In genomic region chr17:66306413-66306812, GRCh38 we compare ENCODE assay signal across 11 cellular contexts. TPM values are rescaled to one million over a fixed set of nuclear protein-coding genes. Genes with fewer than 3 reads are reported as not detected.
DNase-seq lines count a peak whose midpoint lies in the region; ATAC-seq, FAIRE-seq and TF ChIP-seq lines count a peak whose summit lies in the region.
"Had no signal": no experiment of that assay in that cellular context is flagged by ENCODE, and none has a peak within 500 bp of the region (broad histone marks: within the 10 kb centered on the region; RNA-seq: fewer than 3 reads in every experiment).

No MANE protein-coding gene starts in this region.

- peak; percentile 45 for DNase-seq in GM23248
- no peak for DNase-seq in T-helper 17 cell
- DNase-seq in dermis blood vessel endothelial cell: peak; percentile 30
- no peak for DNase-seq in neuronal stem cell (ENCODE audit: low spot score)
- no peak for DNase-seq in urothelium cell line (ENCODE audit: low spot score)
- DNase-seq in NCI-H1436 treated with DMSO at 0.1 percent for 48 hours (lab: John Stamatoyannopoulos, UW): no peak
- no peak for DNase-seq in mesothelial cell of epicardium (ENCODE audit: low spot score in 2 of 2, unreplicated experiment in 2 of 2)
- DNase-seq in posterior vena cava (ENCODE audit: low spot score): no peak
- DNase-seq: H9, NCI-H1436 had no signal

- H4K20me1 ChIP-seq in GM23248 (ENCODE audit: insufficient read depth): no peaks in the 10 kb centered on the region

- H2BK120ac ChIP-seq in neuronal stem cell (ENCODE audit: low read depth, low read length): no peak overlapping the region

- H3K4me3 Mint-ChIP-seq in T-helper 17 cell: peak overlapping the region; percentile 71
- H3K4me3 Mint-ChIP-seq in mesothelial cell of epicardium: no peak overlapping the region

- H2BK5ac ChIP-seq in neuronal stem cell (ENCODE audit: low read length): no peak overlapping the region

- H3K36me3 ChIP-seq in GM23248 (ENCODE audit: low read depth): peaks cover 28% of the 10 kb centered on the region
- H3K36me3 ChIP-seq in neuronal stem cell (replicated peaks in 1 of 2; ENCODE audit: control insufficient read depth in 2 of 2, insufficient read depth in 2 of 2, low read length in 2 of 2): peaks cover 0 to 4% of the 10 kb centered on the region in 2 donors

- H3K4me1 Mint-ChIP-seq in T-helper 17 cell (peaks cover 54% of the 10 kb centered on the region), mesothelial cell of epicardium (peaks cover 18% of the 10 kb centered on the region)

- H3K27me3 Mint-ChIP-seq in T-helper 17 cell: no peaks in the 10 kb centered on the region
- H3K27me3 Mint-ChIP-seq in mesothelial cell of epicardium (ENCODE audit: low read depth): peaks cover 41% of the 10 kb centered on the region

- intact Hi-C loops in posterior vena cava (cut with DNase I): no loop called here

- H3K4me1 ChIP-seq in GM23248 (ENCODE audit: insufficient read depth) (peaks cover 32% of the 10 kb centered on the region), neuronal stem cell (ENCODE audit: control insufficient read depth in 2 of 2, insufficient read depth in 1 of 2, low read depth in 1 of 2, low read length in 2 of 2) (peaks cover 12 to 21% of the 10 kb centered on the region in 2 donors)

- H3K27ac Mint-ChIP-seq in T-helper 17 cell (peak overlapping the region; percentile 91), mesothelial cell of epicardium (no peak overlapping the region)
- H3K27ac Mint-ChIP-seq: H9 had no signal

- H4K8ac ChIP-seq in neuronal stem cell (ENCODE audit: low read depth, low read length): no peak overlapping the region

- H3K79me2 ChIP-seq in GM23248 (ENCODE audit: insufficient read depth): peaks cover 93% of the 10 kb centered on the region

- no peak overlapping the region for H2AFZ ChIP-seq in GM23248
- H2AFZ ChIP-seq in neuronal stem cell (ENCODE audit: low read length): peak overlapping the region; percentile 4

- no peak for FAIRE-seq in urothelium cell line (lab: Jason Lieb, UNC)
- FAIRE-seq: keratinocyte had no signal

- no peak overlapping the region for H4K91ac ChIP-seq in neuronal stem cell (ENCODE audit: low read depth, low read length, poor library complexity)

- H2BK12ac ChIP-seq in neuronal stem cell (ENCODE audit: low read length): no peak overlapping the region

- no peak overlapping the region for H2BK15ac ChIP-seq in neuronal stem cell (ENCODE audit: low read length)

- H3K4me3 ChIP-seq in GM23248: peak overlapping the region; percentile 81
- no peak overlapping the region for H3K4me3 ChIP-seq in neuronal stem cell (ENCODE audit: low read length in 2 of 2)

- H3K9me3 Mint-ChIP-seq in mesothelial cell of epicardium: no peaks in the 10 kb centered on the region

- H3K9me2 ChIP-seq in GM23248 (ENCODE audit: insufficient read depth): no peaks in the 10 kb centered on the region

- in situ Hi-C loops in GM23248 (cut with MboI): no loop called here

- ATAC-seq in T-helper 17 cell: no peak

- no peak overlapping the region for H3K14ac ChIP-seq in neuronal stem cell (ENCODE audit: low read length)

- H3K9ac ChIP-seq in GM23248 (peak overlapping the region; percentile 40; the same call in 1 of the 2 replicates), neuronal stem cell (ENCODE audit: low read depth, low read length, poor library complexity) (no peak overlapping the region)

- H3K4ac ChIP-seq in neuronal stem cell (ENCODE audit: low read length): no peak overlapping the region

- H3K36me3 Mint-ChIP-seq in T-helper 17 cell (ENCODE audit: low read depth) (peaks cover 8% of the 10 kb centered on the region), mesothelial cell of epicardium (no peaks in the 10 kb centered on the region)

- 42 to 48% methylated on average over 5 of the region's 5 CpGs for WGBS in GM23248 (ENCODE audit: low coverage in 1 of 2, low lambda C conversion rate in 2 of 2, missing lambda C conversion rate in 2 of 2), 2 experiments
- no CpG with 5 or more reads among the region's 5 CpGs for whole genome bisulfite sequencing in neuronal stem cell (ENCODE audit: extremely low coverage in 2 of 2, insufficient read length in 2 of 2, insufficient replicate concordance in 1 of 2), 2 donors

- H3K4me2 ChIP-seq in GM23248 (ENCODE audit: unreplicated experiment): peak overlapping the region; percentile 89
- no peak overlapping the region for H3K4me2 ChIP-seq in neuronal stem cell (ENCODE audit: insufficient read depth, low read length, poor library complexity, severe bottlenecking)

- H3F3A ChIP-seq in GM23248 (ENCODE audit: insufficient read depth): peaks cover 24% of the 10 kb centered on the region

- H2AK5ac ChIP-seq in neuronal stem cell (ENCODE audit: low read depth, low read length): no peak overlapping the region

- H3K27ac ChIP-seq in GM23248: peak overlapping the region; percentile 26
- no peak overlapping the region for H3K27ac ChIP-seq in neuronal stem cell (replicated peaks; ENCODE audit: low read length)

- H3K9me3 ChIP-seq in GM23248 (ENCODE audit: low read depth): no peaks in the 10 kb centered on the region
- H3K9me3 ChIP-seq in T-helper 17 cell (ENCODE audit: control insufficient read depth, low read length, poor library complexity, severe bottlenecking): no peaks in the 10 kb centered on the region
- no peaks in the 10 kb centered on the region for H3K9me3 ChIP-seq in neuronal stem cell (replicated peaks in 1 of 2; ENCODE audit: control insufficient read depth in 2 of 2, insufficient read depth in 1 of 2, low read depth in 1 of 2, low read length in 2 of 2)

- H3K23ac ChIP-seq in neuronal stem cell (ENCODE audit: low read depth, low read length, poor library complexity): no peak overlapping the region

- no peaks in the 10 kb centered on the region for H3K27me3 ChIP-seq in GM23248 (replicated peaks; ENCODE audit: insufficient read depth)
- H3K27me3 ChIP-seq in neuronal stem cell (ENCODE audit: control insufficient read depth in 3 of 3, insufficient read depth in 3 of 3, low read depth in 1 of 3, low read length in 3 of 3): peaks cover 4 to 17% (median 5%) of the 10 kb centered on the region in 3 experiments

- no peak overlapping the region for H3K18ac ChIP-seq in neuronal stem cell (ENCODE audit: low read length)

- H3K79me1 ChIP-seq in neuronal stem cell (ENCODE audit: low read depth, low read length): no peaks in the 10 kb centered on the region

- no peak for TF ChIP-seq CTCF in mesothelial cell of epicardium (IDR thresholded peaks at IDR 0.05; ENCODE audit: unreplicated experiment)

RNA-seq across cellular contexts. Expression of gene PRKCA, which starts 4.0 kb away (rescaled TPM):
- 25.5 and 28.5 TPM in 2 replicates for total RNA-seq in GM23248 (2014; rRNA removed; shearing (Covaris generic))
- 17.1 and 17.3 TPM in 2 replicates for polyA plus RNA-seq in GM23248 (2016; fragmentation: Nextera tagmentation; extraction: Ambion mirVana)
- 10 to 100 TPM; 84.9 to 93.9 TPM for total RNA-seq in T-helper 17 cell
- 5.4 and 6.8 TPM in 2 replicates for total RNA-seq in dermis blood vessel endothelial cell
- polyA plus RNA-seq in neuronal stem cell (2013, experiment 1 of 2): 1.5 TPM
- 1.5 TPM for polyA plus RNA-seq in neuronal stem cell (2013, experiment 2 of 2)
- total RNA-seq in mesothelial cell of epicardium: 14.2 to 15.2 TPM (median 14.4 TPM) in 3 replicates
- total RNA-seq in posterior vena cava: 10 to 100 TPM; 10.9 to 12.4 TPM

Comparison
In these comparisons a context has a peak if more than half of its experiments do, and no peak if none do; other contexts are left out.
1. DNase-seq: peak in GM23248 (single experiment) and dermis blood vessel endothelial cell (single experiment); none in T-helper 17 cell (0 of 3), neuronal stem cell (single experiment), urothelium cell line (single experiment), NCI-H1436 treated with DMSO at 0.1 percent for 48 hours (single experiment), mesothelial cell of epicardium (0 of 2) and posterior vena cava (single experiment).